ENCODE assay signal across 1 cellular context in the genomic region with DNA sequence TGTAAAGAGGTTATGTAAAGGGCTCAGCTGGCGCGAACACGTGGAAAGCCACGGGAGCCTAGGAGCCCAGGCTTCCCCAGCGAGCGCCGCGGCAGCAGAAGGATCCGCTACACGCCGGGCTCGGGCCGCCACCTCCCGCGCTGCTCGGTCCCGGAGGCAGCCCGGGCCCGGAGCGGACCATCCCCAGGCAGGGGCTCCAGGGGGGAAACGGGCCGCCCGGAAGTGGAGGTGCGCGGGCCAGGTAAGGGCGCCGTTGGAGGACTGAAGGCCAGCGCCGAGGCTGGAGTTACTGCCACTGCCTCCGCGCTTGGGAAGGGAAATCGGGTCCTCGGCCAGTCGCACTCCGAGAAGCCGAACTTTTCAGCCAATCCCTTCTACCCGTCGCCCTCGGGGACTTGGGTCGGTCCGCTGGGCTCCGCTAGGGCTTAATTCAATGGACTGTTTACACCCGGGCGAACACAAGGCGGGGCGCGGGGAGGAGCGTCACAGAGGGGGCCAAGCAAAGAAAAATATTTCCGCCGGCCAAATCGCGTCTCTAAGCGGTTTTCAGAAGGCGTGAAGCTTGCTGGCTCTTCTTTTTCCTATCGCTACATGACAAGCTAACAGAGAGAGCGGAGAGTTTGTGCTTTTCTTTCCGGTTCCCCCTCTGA.
TF ChIP-seq lines count a peak whose summit lies in the region.

No MANE protein-coding gene starts in this region.

TF ChIP-seq in HEK293, 187 proteins besides CTCF, POLR2A, EP300 and RAD21 (continued from another document and continues in another):
- TF ChIP-seq, protein P1, sequence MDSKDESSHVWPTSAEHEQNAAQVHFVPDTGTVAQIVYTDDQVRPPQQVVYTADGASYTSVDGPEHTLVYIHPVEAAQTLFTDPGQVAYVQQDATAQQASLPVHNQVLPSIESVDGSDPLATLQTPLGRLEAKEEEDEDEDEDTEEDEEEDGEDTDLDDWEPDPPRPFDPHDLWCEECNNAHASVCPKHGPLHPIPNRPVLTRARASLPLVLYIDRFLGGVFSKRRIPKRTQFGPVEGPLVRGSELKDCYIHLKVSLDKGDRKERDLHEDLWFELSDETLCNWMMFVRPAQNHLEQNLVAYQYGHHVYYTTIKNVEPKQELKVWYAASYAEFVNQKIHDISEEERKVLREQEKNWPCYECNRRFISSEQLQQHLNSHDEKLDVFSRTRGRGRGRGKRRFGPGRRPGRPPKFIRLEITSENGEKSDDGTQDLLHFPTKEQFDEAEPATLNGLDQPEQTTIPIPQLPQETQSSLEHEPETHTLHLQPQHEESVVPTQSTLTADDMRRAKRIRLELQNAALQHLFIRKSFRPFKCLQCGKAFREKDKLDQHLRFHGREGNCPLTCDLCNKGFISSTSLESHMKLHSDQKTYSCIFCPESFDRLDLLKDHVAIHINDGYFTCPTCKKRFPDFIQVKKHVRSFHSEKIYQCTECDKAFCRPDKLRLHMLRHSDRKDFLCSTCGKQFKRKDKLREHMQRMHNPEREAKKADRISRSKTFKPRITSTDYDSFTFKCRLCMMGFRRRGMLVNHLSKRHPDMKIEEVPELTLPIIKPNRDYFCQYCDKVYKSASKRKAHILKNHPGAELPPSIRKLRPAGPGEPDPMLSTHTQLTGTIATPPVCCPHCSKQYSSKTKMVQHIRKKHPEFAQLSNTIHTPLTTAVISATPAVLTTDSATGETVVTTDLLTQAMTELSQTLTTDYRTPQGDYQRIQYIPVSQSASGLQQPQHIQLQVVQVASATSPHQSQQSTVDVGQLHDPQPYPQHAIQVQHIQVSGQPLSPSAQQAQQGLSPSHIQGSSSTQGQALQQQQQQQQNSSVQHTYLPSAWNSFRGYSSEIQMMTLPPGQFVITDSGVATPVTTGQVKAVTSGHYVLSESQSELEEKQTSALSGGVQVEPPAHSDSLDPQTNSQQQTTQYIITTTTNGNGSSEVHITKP (tag by site-specific recombination; IDR thresholded peaks at IDR 0.05) = peak; percentile 100
- no peak for TF ChIP-seq ZNF792 (tag by site-specific recombination; IDR thresholded peaks at IDR 0.05)
- TF ChIP-seq, protein P2, sequence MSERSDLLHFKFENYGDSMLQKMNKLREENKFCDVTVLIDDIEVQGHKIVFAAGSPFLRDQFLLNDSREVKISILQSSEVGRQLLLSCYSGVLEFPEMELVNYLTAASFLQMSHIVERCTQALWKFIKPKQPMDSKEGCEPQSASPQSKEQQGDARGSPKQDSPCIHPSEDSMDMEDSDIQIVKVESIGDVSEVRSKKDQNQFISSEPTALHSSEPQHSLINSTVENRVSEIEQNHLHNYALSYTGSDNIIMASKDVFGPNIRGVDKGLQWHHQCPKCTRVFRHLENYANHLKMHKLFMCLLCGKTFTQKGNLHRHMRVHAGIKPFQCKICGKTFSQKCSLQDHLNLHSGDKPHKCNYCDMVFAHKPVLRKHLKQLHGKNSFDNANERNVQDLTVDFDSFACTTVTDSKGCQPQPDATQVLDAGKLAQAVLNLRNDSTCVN (tag by site-specific recombination; optimal IDR thresholded peaks at IDR 0.05) = peak; percentile 87
- TF ChIP-seq HOXA7 (CRISPR knock-in tag; IDR thresholded peaks at IDR 0.05; ENCODE audit: borderline replicate concordance) = no peak
- no peak for TF ChIP-seq ZNF223 (tag by site-specific recombination; IDR thresholded peaks at IDR 0.05)
- TF ChIP-seq SP7 (tag by site-specific recombination; IDR thresholded peaks at IDR 0.05) = peak; percentile 76
- TF ChIP-seq ZNF843 (tag by site-specific recombination; IDR thresholded peaks at IDR 0.05) = 0 out of 2 replicates have a peak, but pooled peaks have one; percentile 36
- TF ChIP-seq, protein P3, sequence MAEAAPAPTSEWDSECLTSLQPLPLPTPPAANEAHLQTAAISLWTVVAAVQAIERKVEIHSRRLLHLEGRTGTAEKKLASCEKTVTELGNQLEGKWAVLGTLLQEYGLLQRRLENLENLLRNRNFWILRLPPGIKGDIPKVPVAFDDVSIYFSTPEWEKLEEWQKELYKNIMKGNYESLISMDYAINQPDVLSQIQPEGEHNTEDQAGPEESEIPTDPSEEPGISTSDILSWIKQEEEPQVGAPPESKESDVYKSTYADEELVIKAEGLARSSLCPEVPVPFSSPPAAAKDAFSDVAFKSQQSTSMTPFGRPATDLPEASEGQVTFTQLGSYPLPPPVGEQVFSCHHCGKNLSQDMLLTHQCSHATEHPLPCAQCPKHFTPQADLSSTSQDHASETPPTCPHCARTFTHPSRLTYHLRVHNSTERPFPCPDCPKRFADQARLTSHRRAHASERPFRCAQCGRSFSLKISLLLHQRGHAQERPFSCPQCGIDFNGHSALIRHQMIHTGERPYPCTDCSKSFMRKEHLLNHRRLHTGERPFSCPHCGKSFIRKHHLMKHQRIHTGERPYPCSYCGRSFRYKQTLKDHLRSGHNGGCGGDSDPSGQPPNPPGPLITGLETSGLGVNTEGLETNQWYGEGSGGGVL (tag by site-specific recombination; IDR thresholded peaks at IDR 0.05) = no peak
- no peak for TF ChIP-seq ZNF140 (tag by site-specific recombination; IDR thresholded peaks at IDR 0.05)
- TF ChIP-seq ZNF404 (tag by site-specific recombination; IDR thresholded peaks at IDR 0.05) = no peak
- no peak for TF ChIP-seq ZNF585B (tag by site-specific recombination; IDR thresholded peaks at IDR 0.05)
- TF ChIP-seq, protein P4, sequence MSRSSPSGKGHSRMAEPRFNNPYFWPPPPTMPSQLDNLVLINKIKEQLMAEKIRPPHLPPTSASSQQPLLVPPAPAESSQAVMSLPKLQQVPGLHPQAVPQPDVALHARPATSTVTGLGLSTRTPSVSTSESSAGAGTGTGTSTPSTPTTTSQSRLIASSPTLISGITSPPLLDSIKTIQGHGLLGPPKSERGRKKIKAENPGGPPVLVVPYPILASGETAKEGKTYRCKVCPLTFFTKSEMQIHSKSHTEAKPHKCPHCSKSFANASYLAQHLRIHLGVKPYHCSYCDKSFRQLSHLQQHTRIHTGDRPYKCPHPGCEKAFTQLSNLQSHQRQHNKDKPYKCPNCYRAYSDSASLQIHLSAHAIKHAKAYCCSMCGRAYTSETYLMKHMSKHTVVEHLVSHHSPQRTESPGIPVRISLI (tag by site-specific recombination; IDR thresholded peaks at IDR 0.05) = no peak
- 0 out of 2 replicates have a peak, but pooled peaks have one; percentile 14 for TF ChIP-seq ZNF610 (tag by site-specific recombination; IDR thresholded peaks at IDR 0.05; ENCODE audit: borderline replicate concordance)
- no peak for TF ChIP-seq ZNF837 (tag by site-specific recombination; IDR thresholded peaks at IDR 0.05)
- no peak for TF ChIP-seq KLF16 (tag by site-specific recombination; IDR thresholded peaks at IDR 0.05)
- TF ChIP-seq ZNF16 (tag by site-specific recombination; IDR thresholded peaks at IDR 0.05; ENCODE audit: low read depth) = 0 out of 2 replicates have a peak, but pooled peaks have one; percentile 7
- peak; percentile 55; the same call in 1 of the 2 replicates for TF ChIP-seq ZNF324 (tag by site-specific recombination; IDR thresholded peaks at IDR 0.05)
- TF ChIP-seq ZNF530 (tag by site-specific recombination; IDR thresholded peaks at IDR 0.05; ENCODE audit: low read depth) = no peak
- TF ChIP-seq, protein P5, sequence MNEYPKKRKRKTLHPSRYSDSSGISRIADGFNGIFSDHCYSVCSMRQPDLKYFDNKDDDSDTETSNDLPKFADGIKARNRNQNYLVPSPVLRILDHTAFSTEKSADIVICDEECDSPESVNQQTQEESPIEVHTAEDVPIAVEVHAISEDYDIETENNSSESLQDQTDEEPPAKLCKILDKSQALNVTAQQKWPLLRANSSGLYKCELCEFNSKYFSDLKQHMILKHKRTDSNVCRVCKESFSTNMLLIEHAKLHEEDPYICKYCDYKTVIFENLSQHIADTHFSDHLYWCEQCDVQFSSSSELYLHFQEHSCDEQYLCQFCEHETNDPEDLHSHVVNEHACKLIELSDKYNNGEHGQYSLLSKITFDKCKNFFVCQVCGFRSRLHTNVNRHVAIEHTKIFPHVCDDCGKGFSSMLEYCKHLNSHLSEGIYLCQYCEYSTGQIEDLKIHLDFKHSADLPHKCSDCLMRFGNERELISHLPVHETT (tag by site-specific recombination; IDR thresholded peaks at IDR 0.05) = peak; percentile 82; the same call in 1 of the 2 replicates
- TF ChIP-seq, protein P6, sequence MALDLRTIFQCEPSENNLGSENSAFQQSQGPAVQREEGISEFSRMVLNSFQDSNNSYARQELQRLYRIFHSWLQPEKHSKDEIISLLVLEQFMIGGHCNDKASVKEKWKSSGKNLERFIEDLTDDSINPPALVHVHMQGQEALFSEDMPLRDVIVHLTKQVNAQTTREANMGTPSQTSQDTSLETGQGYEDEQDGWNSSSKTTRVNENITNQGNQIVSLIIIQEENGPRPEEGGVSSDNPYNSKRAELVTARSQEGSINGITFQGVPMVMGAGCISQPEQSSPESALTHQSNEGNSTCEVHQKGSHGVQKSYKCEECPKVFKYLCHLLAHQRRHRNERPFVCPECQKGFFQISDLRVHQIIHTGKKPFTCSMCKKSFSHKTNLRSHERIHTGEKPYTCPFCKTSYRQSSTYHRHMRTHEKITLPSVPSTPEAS (tag by site-specific recombination; IDR thresholded peaks at IDR 0.05) = no peak
- no peak for TF ChIP-seq ZNF112 (tag by site-specific recombination; IDR thresholded peaks at IDR 0.05)
- no peak for TF ChIP-seq GLI2 (tag by site-specific recombination; IDR thresholded peaks at IDR 0.05; ENCODE audit: borderline replicate concordance, low read depth)
- no peak for TF ChIP-seq HOXC10 (CRISPR knock-in tag; IDR thresholded peaks at IDR 0.05)
- TF ChIP-seq ZBTB48 (tag by site-specific recombination; IDR thresholded peaks at IDR 0.05) = peak; percentile 95
- no peak for TF ChIP-seq GLI4 (tag by site-specific recombination; IDR thresholded peaks at IDR 0.05)
- TF ChIP-seq, protein P7, sequence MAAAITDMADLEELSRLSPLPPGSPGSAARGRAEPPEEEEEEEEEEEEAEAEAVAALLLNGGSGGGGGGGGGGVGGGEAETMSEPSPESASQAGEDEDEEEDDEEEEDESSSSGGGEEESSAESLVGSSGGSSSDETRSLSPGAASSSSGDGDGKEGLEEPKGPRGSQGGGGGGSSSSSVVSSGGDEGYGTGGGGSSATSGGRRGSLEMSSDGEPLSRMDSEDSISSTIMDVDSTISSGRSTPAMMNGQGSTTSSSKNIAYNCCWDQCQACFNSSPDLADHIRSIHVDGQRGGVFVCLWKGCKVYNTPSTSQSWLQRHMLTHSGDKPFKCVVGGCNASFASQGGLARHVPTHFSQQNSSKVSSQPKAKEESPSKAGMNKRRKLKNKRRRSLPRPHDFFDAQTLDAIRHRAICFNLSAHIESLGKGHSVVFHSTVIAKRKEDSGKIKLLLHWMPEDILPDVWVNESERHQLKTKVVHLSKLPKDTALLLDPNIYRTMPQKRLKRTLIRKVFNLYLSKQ (tag by site-specific recombination; IDR thresholded peaks at IDR 0.05; ENCODE audit: borderline replicate concordance) = no peak
- no peak for TF ChIP-seq ZNF292 (tag by site-specific recombination; IDR thresholded peaks at IDR 0.05; ENCODE audit: borderline replicate concordance, low read depth)
- no peak for TF ChIP-seq ZNF48 (tag by site-specific recombination; IDR thresholded peaks at IDR 0.05)
- TF ChIP-seq, protein P8, sequence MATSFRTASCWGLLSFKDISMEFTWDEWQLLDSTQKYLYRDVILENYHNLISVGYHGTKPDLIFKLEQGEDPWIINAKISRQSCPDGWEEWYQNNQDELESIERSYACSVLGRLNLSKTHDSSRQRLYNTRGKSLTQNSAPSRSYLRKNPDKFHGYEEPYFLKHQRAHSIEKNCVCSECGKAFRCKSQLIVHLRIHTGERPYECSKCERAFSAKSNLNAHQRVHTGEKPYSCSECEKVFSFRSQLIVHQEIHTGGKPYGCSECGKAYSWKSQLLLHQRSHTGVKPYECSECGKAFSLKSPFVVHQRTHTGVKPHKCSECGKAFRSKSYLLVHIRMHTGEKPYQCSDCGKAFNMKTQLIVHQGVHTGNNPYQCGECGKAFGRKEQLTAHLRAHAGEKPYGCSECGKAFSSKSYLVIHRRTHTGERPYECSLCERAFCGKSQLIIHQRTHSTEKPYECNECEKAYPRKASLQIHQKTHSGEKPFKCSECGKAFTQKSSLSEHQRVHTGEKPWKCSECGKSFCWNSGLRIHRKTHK (tag by site-specific recombination; IDR thresholded peaks at IDR 0.05) = no peak
- no peak for TF ChIP-seq ZNF426 (tag by site-specific recombination; IDR thresholded peaks at IDR 0.05)
- no peak for TF ChIP-seq ZNF621 (tag by site-specific recombination; IDR thresholded peaks at IDR 0.05)
- TF ChIP-seq ZNF114 (tag by site-specific recombination; IDR thresholded peaks at IDR 0.05) = no peak
- TF ChIP-seq, protein P9, sequence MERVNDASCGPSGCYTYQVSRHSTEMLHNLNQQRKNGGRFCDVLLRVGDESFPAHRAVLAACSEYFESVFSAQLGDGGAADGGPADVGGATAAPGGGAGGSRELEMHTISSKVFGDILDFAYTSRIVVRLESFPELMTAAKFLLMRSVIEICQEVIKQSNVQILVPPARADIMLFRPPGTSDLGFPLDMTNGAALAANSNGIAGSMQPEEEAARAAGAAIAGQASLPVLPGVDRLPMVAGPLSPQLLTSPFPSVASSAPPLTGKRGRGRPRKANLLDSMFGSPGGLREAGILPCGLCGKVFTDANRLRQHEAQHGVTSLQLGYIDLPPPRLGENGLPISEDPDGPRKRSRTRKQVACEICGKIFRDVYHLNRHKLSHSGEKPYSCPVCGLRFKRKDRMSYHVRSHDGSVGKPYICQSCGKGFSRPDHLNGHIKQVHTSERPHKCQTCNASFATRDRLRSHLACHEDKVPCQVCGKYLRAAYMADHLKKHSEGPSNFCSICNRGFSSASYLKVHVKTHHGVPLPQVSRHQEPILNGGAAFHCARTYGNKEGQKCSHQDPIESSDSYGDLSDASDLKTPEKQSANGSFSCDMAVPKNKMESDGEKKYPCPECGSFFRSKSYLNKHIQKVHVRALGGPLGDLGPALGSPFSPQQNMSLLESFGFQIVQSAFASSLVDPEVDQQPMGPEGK (tag by site-specific recombination; IDR thresholded peaks at IDR 0.05) = 0 out of 2 replicates have a peak, but pooled peaks have one; percentile 87
- no peak for TF ChIP-seq ZNF555 (tag by site-specific recombination; conservative IDR thresholded peaks at IDR 0.05)
- peak; percentile 62 for TF ChIP-seq ZNF629 (tag by site-specific recombination; IDR thresholded peaks at IDR 0.05)
- TF ChIP-seq ZNF157 (tag by site-specific recombination; IDR thresholded peaks at IDR 0.05) = no peak
- TF ChIP-seq, protein P10, sequence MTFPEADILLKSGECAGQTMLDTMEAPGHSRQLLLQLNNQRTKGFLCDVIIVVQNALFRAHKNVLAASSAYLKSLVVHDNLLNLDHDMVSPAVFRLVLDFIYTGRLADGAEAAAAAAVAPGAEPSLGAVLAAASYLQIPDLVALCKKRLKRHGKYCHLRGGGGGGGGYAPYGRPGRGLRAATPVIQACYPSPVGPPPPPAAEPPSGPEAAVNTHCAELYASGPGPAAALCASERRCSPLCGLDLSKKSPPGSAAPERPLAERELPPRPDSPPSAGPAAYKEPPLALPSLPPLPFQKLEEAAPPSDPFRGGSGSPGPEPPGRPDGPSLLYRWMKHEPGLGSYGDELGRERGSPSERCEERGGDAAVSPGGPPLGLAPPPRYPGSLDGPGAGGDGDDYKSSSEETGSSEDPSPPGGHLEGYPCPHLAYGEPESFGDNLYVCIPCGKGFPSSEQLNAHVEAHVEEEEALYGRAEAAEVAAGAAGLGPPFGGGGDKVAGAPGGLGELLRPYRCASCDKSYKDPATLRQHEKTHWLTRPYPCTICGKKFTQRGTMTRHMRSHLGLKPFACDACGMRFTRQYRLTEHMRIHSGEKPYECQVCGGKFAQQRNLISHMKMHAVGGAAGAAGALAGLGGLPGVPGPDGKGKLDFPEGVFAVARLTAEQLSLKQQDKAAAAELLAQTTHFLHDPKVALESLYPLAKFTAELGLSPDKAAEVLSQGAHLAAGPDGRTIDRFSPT (tag by site-specific recombination; IDR thresholded peaks at IDR 0.05) = no peak
